In the genomic region with DNA sequence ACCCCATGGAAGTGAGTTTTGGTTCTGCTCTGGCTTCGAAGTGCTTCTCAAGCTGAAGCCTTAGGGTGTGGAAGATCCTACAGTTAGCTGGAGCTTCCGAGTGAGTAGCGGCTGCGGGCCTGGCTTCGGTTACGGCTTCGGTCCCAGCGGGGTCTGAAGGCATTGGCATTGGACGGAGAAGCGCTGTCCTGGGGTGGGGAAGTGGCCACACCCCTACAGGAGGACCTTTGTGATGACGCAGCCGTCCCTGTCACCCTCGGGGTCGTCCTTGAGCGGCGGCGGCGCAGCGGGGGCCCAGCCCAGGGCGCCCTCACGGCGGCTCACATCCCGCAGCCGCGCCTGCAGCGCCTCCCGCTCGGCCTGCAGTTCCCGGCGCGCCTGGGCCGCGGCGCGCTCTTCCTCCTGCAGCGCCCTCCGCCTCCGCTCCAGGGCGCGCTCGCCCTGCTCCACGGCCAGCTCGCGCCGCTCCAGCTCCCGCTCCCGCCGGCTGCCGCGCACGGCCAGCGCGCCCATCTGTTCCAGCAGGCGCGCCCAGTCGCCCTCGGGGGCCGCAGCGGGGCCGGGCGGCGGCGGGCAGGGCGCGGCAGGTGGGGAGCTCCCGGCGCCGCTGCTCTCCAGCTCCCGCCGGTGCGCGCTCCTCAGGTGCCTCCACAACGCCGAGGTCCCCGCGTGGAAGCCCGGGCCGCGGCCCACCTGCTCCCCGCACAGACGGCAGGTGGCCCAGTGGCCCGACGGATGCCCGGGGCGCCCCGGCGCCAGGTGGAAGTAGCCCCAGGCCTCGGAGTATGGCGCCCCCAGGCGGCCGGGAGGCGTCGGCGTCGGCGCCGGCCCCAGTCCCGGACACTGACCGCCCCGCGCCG, we compare ENCODE assay signal across 8 cellular contexts. TPM values are rescaled to one million over a fixed set of nuclear protein-coding genes. Genes with fewer than 3 reads are reported as not detected.
DNase-seq lines count a peak whose midpoint lies in the region; ATAC-seq and TF ChIP-seq lines count a peak whose summit lies in the region.

No MANE protein-coding gene starts in this region.

- no peaks in the 10 kb centered on the region for H3K36me3 ChIP-seq in MM.1S (replicated peaks; ENCODE audit: insufficient read depth, low read length)
- peaks cover 0 to 5% of the 10 kb centered on the region in 2 donors for H3K36me3 ChIP-seq in lung (ENCODE audit: control insufficient read depth in 2 of 2, insufficient read depth in 2 of 2, low read length in 2 of 2)

- H3K79me2 ChIP-seq in MM.1S (ENCODE audit: low read length): no peaks in the 10 kb centered on the region

- H3K27ac ChIP-seq in MM.1S (ENCODE audit: low read length) (no peak overlapping the region), lung (ENCODE audit: low read depth in 1 of 2, low read length in 1 of 2) (peak overlapping the region; percentile 57 to 72)

- H3K4me3 ChIP-seq in MM.1S (ENCODE audit: low read length): no peak overlapping the region
- H3K4me3 ChIP-seq in lung: peak overlapping the region; percentile 54

- 13 to 21% methylated on average over 76 to 102 of the region's 102 CpGs for WGBS in lung, 2 donors

- H3K9ac ChIP-seq in MM.1S (ENCODE audit: low read length): no peak overlapping the region

- H3F3A ChIP-seq in MM.1S (ENCODE audit: insufficient read depth, low read length): no peaks in the 10 kb centered on the region

- no peaks in the 10 kb centered on the region for H3K9me2 ChIP-seq in MM.1S (replicated peaks; ENCODE audit: insufficient read depth, low read length)

- DNase-seq in D341Med (ENCODE audit: low spot score) (peak; percentile 87), MM.1S (no peak), ecto neural progenitor cell (ENCODE audit: low spot score) (peak; percentile 89), lung (ENCODE audit: low spot score) (peak; percentile 57), foreskin melanocyte (no peak)
- DNase-seq in activated CD4-positive, alpha-beta T cell treated with anti-CD3 and anti-CD28 coated beads, Interleukin-2, amount 50 U/mL, for 1 hour: peak; percentile 38
- peak in 2 of 3 experiments; percentile 21 to 37 for DNase-seq in stimulated activated CD4-positive, alpha-beta T cell treated with anti-CD3 and anti-CD28 coated beads, TNF-alpha, amount 100 ng/mL, for 4 hours (ENCODE audit: low read depth in 3 of 3)

- H3K27me3 ChIP-seq in MM.1S (replicated peaks; ENCODE audit: insufficient read depth, low read length) (no peaks in the 10 kb centered on the region), lung (ENCODE audit: control insufficient read depth, insufficient read depth) (no peaks in the 10 kb centered on the region)

- ATAC-seq in GM21526 (IDR thresholded peaks at IDR 0.05; ENCODE audit: low FRiP score, unreplicated experiment) (peak; percentile 89), lung (ENCODE audit: insufficient read depth, low FRiP score) (peak; percentile 88)

- no peaks in the 10 kb centered on the region for H3K4me1 ChIP-seq in MM.1S (ENCODE audit: low read length)
- peaks cover 0 to 9% of the 10 kb centered on the region in 2 donors for H3K4me1 ChIP-seq in lung (ENCODE audit: control insufficient read depth in 2 of 2, insufficient read depth in 2 of 2, low read length in 2 of 2)

- H3K9me3 ChIP-seq in MM.1S (replicated peaks; ENCODE audit: insufficient read depth, low read length) (no peaks in the 10 kb centered on the region), lung (ENCODE audit: control insufficient read depth in 2 of 2, insufficient read depth in 1 of 2, low read length in 1 of 2) (no peaks in the 10 kb centered on the region)

- no peak overlapping the region for H2AFZ ChIP-seq in MM.1S (ENCODE audit: low read length)

- H3K4me2 ChIP-seq in MM.1S (ENCODE audit: low read depth, low read length): no peak overlapping the region

- no peaks in the 10 kb centered on the region for H4K20me1 ChIP-seq in MM.1S (ENCODE audit: insufficient read depth, low read length)

- TF ChIP-seq CTCF in MM.1S (IDR thresholded peaks at IDR 0.05; ENCODE audit: low read length) (0 out of 2 replicates have a peak, but pooled peaks have one; percentile 9), lung (IDR thresholded peaks at IDR 0.05; ENCODE audit: control extremely low read depth, extremely low read depth) (peak; percentile 40)

RNA-seq across cellular contexts. Expression of a gene that starts 9.9 kb away (rescaled TPM):
- total RNA-seq in lung: 10 to 100 TPM in 1 of 2 donors, 1 to 10 TPM in 1; 5.9 to 17.1 TPM
- polyA plus RNA-seq in lung: 1 to 10 TPM; 1.8 to 4.7 TPM

RNA-seq across cellular contexts. Expression of a gene that starts 47.0 kb away (rescaled TPM):
- total RNA-seq in lung: 10 to 100 TPM; 21.0 to 29.9 TPM
- 10 to 100 TPM in 1 of 2 donors, 1 to 10 TPM in 1; 7.7 to 12.0 TPM for polyA plus RNA-seq in lung

Comparison
In these comparisons a context has a peak if more than half of its experiments do, and no peak if none do; other contexts are left out.
1. DNase-seq: peak in D341Med (single experiment), activated CD4-positive, alpha-beta T cell treated with anti-CD3 and anti-CD28 coated beads, Interleukin-2, amount 50 U/mL, for 1 hour (single experiment), ecto neural progenitor cell (single experiment), lung (single experiment) and stimulated activated CD4-positive, alpha-beta T cell treated with anti-CD3 and anti-CD28 coated beads, TNF-alpha, amount 100 ng/mL, for 4 hours (2 of 3); none in MM.1S (single experiment) and foreskin melanocyte (single experiment).